1 cellular context compared by ENCODE assay signal in the genomic region with DNA sequence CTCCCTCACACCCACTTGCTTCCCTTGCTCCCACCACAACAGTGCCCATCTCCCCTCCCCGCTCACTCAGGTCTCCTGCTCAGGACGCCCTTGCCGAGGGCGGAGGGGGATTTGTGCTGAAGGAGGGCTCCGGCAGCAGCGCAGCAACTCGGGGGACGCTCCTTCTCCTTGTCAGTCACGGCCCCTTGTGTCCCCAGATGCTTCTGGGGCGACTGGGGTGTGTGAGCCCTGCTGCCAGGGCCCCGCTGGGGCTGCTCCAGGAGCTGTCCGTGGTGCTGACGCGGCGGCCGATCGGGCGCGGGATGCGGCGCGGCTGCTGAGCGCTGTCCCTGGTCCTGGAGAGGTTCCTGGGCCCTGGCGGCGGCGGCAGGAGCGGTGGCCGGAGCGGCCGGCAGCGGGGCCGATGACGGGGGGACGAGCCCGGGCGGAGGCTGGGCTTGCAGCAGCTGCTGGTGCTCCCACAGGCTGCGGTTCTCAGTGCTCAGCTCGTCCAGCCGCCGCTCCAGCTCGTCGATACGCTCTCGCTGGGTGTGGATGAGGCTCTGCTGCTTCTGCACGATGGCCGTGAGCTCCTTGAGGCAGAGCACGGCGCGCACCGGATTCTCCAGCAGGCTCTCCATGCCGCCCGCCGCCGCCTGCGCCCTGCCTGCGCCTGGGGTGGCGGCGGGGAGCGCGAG.
TF ChIP-seq lines count a peak whose summit lies in the region.
"Not testable (repeated sequence)": the region's sequence is repeated elsewhere in the genome, so short reads cannot be mapped to it uniquely, and the experiment has no call there.

No MANE protein-coding gene starts in this region.

TF ChIP-seq in HepG2, 621 proteins besides CTCF, POLR2A, EP300 and RAD21 (continued from another document and continues in another):
- TF ChIP-seq NFYC (CRISPR knock-in tag; IDR thresholded peaks at IDR 0.05): 0 out of 2 replicates have a peak, but pooled peaks have one; percentile 32
- TF ChIP-seq, protein P1, sequence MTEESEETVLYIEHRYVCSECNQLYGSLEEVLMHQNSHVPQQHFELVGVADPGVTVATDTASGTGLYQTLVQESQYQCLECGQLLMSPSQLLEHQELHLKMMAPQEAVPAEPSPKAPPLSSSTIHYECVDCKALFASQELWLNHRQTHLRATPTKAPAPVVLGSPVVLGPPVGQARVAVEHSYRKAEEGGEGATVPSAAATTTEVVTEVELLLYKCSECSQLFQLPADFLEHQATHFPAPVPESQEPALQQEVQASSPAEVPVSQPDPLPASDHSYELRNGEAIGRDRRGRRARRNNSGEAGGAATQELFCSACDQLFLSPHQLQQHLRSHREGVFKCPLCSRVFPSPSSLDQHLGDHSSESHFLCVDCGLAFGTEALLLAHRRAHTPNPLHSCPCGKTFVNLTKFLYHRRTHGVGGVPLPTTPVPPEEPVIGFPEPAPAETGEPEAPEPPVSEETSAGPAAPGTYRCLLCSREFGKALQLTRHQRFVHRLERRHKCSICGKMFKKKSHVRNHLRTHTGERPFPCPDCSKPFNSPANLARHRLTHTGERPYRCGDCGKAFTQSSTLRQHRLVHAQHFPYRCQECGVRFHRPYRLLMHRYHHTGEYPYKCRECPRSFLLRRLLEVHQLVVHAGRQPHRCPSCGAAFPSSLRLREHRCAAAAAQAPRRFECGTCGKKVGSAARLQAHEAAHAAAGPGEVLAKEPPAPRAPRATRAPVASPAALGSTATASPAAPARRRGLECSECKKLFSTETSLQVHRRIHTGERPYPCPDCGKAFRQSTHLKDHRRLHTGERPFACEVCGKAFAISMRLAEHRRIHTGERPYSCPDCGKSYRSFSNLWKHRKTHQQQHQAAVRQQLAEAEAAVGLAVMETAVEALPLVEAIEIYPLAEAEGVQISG (CRISPR knock-in tag; IDR thresholded peaks at IDR 0.05): peak; percentile 79
- TF ChIP-seq ZNF331 (CRISPR knock-in tag; IDR thresholded peaks at IDR 0.05): peak; percentile 75
- peak; percentile 80; the same call in 1 of the 2 replicates for TF ChIP-seq ZSCAN12 (CRISPR knock-in tag; IDR thresholded peaks at IDR 0.05)
- TF ChIP-seq RELA (CRISPR knock-in tag; IDR thresholded peaks at IDR 0.05): 0 out of 2 replicates have a peak, but pooled peaks have one; percentile 48
- TF ChIP-seq, protein P2, sequence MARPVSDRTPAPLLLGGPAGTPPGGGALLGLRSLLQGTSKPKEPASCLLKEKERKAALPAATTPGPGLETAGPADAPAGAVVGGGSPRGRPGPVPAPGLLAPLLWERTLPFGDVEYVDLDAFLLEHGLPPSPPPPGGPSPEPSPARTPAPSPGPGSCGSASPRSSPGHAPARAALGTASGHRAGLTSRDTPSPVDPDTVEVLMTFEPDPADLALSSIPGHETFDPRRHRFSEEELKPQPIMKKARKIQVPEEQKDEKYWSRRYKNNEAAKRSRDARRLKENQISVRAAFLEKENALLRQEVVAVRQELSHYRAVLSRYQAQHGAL (CRISPR knock-in tag; IDR thresholded peaks at IDR 0.05; ENCODE audit: not compliant biosample characterization): peak; percentile 91
- TF ChIP-seq, protein P3, sequence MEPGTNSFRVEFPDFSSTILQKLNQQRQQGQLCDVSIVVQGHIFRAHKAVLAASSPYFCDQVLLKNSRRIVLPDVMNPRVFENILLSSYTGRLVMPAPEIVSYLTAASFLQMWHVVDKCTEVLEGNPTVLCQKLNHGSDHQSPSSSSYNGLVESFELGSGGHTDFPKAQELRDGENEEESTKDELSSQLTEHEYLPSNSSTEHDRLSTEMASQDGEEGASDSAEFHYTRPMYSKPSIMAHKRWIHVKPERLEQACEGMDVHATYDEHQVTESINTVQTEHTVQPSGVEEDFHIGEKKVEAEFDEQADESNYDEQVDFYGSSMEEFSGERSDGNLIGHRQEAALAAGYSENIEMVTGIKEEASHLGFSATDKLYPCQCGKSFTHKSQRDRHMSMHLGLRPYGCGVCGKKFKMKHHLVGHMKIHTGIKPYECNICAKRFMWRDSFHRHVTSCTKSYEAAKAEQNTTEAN (CRISPR knock-in tag; conservative IDR thresholded peaks at IDR 0.05): peak; percentile 87
- TF ChIP-seq, protein P4, sequence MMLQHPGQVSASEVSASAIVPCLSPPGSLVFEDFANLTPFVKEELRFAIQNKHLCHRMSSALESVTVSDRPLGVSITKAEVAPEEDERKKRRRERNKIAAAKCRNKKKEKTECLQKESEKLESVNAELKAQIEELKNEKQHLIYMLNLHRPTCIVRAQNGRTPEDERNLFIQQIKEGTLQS (CRISPR knock-in tag; IDR thresholded peaks at IDR 0.05): peak; percentile 71
- TF ChIP-seq, protein P5, sequence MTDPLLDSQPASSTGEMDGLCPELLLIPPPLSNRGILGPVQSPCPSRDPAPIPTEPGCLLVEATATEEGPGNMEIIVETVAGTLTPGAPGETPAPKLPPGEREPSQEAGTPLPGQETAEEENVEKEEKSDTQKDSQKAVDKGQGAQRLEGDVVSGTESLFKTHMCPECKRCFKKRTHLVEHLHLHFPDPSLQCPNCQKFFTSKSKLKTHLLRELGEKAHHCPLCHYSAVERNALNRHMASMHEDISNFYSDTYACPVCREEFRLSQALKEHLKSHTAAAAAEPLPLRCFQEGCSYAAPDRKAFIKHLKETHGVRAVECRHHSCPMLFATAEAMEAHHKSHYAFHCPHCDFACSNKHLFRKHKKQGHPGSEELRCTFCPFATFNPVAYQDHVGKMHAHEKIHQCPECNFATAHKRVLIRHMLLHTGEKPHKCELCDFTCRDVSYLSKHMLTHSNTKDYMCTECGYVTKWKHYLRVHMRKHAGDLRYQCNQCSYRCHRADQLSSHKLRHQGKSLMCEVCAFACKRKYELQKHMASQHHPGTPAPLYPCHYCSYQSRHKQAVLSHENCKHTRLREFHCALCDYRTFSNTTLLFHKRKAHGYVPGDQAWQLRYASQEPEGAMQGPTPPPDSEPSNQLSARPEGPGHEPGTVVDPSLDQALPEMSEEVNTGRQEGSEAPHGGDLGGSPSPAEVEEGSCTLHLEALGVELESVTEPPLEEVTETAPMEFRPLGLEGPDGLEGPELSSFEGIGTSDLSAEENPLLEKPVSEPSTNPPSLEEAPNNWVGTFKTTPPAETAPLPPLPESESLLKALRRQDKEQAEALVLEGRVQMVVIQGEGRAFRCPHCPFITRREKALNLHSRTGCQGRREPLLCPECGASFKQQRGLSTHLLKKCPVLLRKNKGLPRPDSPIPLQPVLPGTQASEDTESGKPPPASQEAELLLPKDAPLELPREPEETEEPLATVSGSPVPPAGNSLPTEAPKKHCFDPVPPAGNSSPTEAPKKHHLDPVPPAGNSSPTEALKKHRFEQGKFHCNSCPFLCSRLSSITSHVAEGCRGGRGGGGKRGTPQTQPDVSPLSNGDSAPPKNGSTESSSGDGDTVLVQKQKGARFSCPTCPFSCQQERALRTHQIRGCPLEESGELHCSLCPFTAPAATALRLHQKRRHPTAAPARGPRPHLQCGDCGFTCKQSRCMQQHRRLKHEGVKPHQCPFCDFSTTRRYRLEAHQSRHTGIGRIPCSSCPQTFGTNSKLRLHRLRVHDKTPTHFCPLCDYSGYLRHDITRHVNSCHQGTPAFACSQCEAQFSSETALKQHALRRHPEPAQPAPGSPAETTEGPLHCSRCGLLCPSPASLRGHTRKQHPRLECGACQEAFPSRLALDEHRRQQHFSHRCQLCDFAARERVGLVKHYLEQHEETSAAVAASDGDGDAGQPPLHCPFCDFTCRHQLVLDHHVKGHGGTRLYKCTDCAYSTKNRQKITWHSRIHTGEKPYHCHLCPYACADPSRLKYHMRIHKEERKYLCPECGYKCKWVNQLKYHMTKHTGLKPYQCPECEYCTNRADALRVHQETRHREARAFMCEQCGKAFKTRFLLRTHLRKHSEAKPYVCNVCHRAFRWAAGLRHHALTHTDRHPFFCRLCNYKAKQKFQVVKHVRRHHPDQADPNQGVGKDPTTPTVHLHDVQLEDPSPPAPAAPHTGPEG (CRISPR knock-in tag; IDR thresholded peaks at IDR 0.05): peak; percentile 87
- TF ChIP-seq KDM2A (CRISPR knock-in tag; IDR thresholded peaks at IDR 0.05; ENCODE audit: borderline replicate concordance, low read depth): peak; percentile 71; the same call in 1 of the 2 replicates
- TF ChIP-seq HNRNPLL (IDR thresholded peaks at IDR 0.05; ENCODE audit: low read depth, low read length, poor library complexity, severe bottlenecking): peak; percentile 31
- TF ChIP-seq ETV6 (CRISPR knock-in tag; conservative IDR thresholded peaks at IDR 0.05): peak; percentile 97
- TF ChIP-seq, protein P6, sequence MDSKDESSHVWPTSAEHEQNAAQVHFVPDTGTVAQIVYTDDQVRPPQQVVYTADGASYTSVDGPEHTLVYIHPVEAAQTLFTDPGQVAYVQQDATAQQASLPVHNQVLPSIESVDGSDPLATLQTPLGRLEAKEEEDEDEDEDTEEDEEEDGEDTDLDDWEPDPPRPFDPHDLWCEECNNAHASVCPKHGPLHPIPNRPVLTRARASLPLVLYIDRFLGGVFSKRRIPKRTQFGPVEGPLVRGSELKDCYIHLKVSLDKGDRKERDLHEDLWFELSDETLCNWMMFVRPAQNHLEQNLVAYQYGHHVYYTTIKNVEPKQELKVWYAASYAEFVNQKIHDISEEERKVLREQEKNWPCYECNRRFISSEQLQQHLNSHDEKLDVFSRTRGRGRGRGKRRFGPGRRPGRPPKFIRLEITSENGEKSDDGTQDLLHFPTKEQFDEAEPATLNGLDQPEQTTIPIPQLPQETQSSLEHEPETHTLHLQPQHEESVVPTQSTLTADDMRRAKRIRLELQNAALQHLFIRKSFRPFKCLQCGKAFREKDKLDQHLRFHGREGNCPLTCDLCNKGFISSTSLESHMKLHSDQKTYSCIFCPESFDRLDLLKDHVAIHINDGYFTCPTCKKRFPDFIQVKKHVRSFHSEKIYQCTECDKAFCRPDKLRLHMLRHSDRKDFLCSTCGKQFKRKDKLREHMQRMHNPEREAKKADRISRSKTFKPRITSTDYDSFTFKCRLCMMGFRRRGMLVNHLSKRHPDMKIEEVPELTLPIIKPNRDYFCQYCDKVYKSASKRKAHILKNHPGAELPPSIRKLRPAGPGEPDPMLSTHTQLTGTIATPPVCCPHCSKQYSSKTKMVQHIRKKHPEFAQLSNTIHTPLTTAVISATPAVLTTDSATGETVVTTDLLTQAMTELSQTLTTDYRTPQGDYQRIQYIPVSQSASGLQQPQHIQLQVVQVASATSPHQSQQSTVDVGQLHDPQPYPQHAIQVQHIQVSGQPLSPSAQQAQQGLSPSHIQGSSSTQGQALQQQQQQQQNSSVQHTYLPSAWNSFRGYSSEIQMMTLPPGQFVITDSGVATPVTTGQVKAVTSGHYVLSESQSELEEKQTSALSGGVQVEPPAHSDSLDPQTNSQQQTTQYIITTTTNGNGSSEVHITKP (CRISPR knock-in tag; IDR thresholded peaks at IDR 0.05; ENCODE audit: low read depth): 0 out of 2 replicates have a peak, but pooled peaks have one; percentile 46
- TF ChIP-seq ZFAT (CRISPR knock-in tag; conservative IDR thresholded peaks at IDR 0.05): peak; percentile 79; the same call in 1 of the 2 replicates
- peak; percentile 73; the same call in 1 of the 2 replicates for TF ChIP-seq HOXD1 (CRISPR knock-in tag; IDR thresholded peaks at IDR 0.05)
- TF ChIP-seq NFKBIZ (CRISPR knock-in tag; IDR thresholded peaks at IDR 0.05): 0 out of 2 replicates have a peak, but pooled peaks have one; percentile 65
- 0 out of 2 replicates have a peak, but pooled peaks have one; percentile 39 for TF ChIP-seq ZNF614 (CRISPR knock-in tag; IDR thresholded peaks at IDR 0.05; ENCODE audit: borderline replicate concordance)
- TF ChIP-seq ZNF335 (CRISPR knock-in tag; IDR thresholded peaks at IDR 0.05): 0 out of 2 replicates have a peak, but pooled peaks have one; percentile 35
- TF ChIP-seq, protein P7, sequence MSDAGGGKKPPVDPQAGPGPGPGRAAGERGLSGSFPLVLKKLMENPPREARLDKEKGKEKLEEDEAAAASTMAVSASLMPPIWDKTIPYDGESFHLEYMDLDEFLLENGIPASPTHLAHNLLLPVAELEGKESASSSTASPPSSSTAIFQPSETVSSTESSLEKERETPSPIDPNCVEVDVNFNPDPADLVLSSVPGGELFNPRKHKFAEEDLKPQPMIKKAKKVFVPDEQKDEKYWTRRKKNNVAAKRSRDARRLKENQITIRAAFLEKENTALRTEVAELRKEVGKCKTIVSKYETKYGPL (CRISPR knock-in tag; IDR thresholded peaks at IDR 0.05): peak; percentile 84; the same call in 1 of the 2 replicates
- peak; percentile 92; the same call in 1 of the 2 replicates for TF ChIP-seq ZNF160 (CRISPR knock-in tag; IDR thresholded peaks at IDR 0.05)
- TF ChIP-seq PHF8 (CRISPR knock-in tag; IDR thresholded peaks at IDR 0.05): 0 out of 2 replicates have a peak, but pooled peaks have one; percentile 29
- TF ChIP-seq RXRB (CRISPR knock-in tag; IDR thresholded peaks at IDR 0.05; ENCODE audit: borderline replicate concordance): peak; percentile 47; the same call in 1 of the 2 replicates
- TF ChIP-seq, protein P8, sequence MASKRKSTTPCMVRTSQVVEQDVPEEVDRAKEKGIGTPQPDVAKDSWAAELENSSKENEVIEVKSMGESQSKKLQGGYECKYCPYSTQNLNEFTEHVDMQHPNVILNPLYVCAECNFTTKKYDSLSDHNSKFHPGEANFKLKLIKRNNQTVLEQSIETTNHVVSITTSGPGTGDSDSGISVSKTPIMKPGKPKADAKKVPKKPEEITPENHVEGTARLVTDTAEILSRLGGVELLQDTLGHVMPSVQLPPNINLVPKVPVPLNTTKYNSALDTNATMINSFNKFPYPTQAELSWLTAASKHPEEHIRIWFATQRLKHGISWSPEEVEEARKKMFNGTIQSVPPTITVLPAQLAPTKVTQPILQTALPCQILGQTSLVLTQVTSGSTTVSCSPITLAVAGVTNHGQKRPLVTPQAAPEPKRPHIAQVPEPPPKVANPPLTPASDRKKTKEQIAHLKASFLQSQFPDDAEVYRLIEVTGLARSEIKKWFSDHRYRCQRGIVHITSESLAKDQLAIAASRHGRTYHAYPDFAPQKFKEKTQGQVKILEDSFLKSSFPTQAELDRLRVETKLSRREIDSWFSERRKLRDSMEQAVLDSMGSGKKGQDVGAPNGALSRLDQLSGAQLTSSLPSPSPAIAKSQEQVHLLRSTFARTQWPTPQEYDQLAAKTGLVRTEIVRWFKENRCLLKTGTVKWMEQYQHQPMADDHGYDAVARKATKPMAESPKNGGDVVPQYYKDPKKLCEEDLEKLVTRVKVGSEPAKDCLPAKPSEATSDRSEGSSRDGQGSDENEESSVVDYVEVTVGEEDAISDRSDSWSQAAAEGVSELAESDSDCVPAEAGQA (IDR thresholded peaks at IDR 0.05; ENCODE audit: low read depth): not testable (repeated sequence)
- TF ChIP-seq, protein P8 (CRISPR knock-in tag; IDR thresholded peaks at IDR 0.05; ENCODE audit: borderline replicate concordance): peak; percentile 89
